10 cellular contexts compared by ENCODE assay signal in the genomic region with DNA sequence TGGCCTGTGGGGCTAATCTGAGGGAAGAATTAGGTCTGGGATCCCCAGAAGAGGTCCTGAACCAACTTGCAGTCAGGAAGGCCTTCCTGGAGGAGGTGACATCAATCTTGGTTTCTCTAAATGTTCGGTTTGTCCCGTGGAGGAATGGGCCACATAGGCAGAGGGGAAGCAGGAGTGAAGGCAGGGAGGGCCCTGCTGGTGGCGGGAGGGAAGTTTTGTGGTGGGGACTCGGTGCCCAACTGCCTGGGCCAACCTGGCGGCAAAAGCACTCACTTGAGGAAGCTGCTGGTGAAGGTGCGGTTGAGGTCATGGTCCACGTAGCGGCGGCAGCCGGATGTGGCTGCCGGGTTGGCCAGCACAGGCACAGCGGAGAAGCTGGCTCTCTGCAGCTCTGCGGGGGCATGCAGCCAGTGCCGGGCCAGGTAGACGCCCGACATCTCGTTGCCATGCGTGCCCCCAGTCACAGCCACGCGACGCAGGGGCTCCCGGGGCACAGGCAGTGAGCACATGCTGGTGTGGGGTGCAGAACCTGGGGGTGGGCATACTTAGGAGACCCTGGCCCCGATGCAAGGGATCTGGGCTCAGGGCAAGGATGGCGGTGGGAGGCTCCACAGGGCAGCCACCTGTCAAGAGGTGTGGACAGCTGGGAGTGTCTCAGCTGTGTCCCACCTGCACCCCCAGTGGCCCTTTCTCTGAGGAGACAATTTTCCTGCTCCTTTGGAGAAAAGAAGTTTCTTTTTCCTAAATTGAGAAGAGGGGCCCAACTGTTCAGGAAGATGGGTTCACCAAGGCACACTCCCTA. TPM values are rescaled to one million over a fixed set of nuclear protein-coding genes. Genes with fewer than 3 reads are reported as not detected.
DNase-seq lines count a peak whose midpoint lies in the region; ATAC-seq and TF ChIP-seq lines count a peak whose summit lies in the region.
"Had no signal": no experiment of that assay in that cellular context is flagged by ENCODE, and none has a peak within 500 bp of the region (broad histone marks: within the 10 kb centered on the region; RNA-seq: fewer than 3 reads in every experiment).

No MANE protein-coding gene starts in this region.

- peaks cover 0 to 31% (median 3%) of the 10 kb centered on the region in 11 experiments; a peak in 5 of 22 replicates for H4K20me1 ChIP-seq in BLaER1 treated with 17β-estradiol and CSF1 and Interleukin-3, amounts not matched to agents 10 nM and 100 nM

- no peak for TF ChIP-seq CTCF in endothelial cell (IDR thresholded peaks at IDR 0.05; ENCODE audit: unreplicated experiment)

- H3K4me1 Mint-ChIP-seq in T-cell: peaks cover 26 to 46% (median 41%) of the 10 kb centered on the region in 3 donors
- no peaks in the 10 kb centered on the region for H3K4me1 Mint-ChIP-seq in endothelial cell (ENCODE audit: unreplicated experiment)

- H3K4me2 ChIP-seq in BLaER1 treated with 17β-estradiol and CSF1 and Interleukin-3, amounts not matched to agents 10 nM and 100 nM: peak overlapping the region; percentile 66 to 97 (median 88)

- H3K36me3 Mint-ChIP-seq in T-cell (no peaks in the 10 kb centered on the region), endothelial cell (ENCODE audit: low read depth, unreplicated experiment) (peaks cover 6% of the 10 kb centered on the region)

- peaks cover 0 to 35% (median 0%) of the 10 kb centered on the region in 11 experiments; a peak in 7 of 22 replicates for H3K27me3 ChIP-seq in BLaER1 treated with 17β-estradiol and CSF1 and Interleukin-3, amounts not matched to agents 10 nM and 100 nM

- no peak overlapping the region for H3K27ac ChIP-seq in BLaER1 treated with 17β-estradiol and CSF1 and Interleukin-3, amounts not matched to agents 10 nM and 100 nM

- H3K9ac ChIP-seq in BLaER1 treated with 17β-estradiol and CSF1 and Interleukin-3, amounts not matched to agents 10 nM and 100 nM: peak overlapping the region in 2 of 11 experiments; percentile 20 to 24; a peak in 2 of 22 replicates

- peak in 22 of 34 experiments; percentile 18 to 47 (median 25) for DNase-seq in T-cell
- DNase-seq in endothelial cell (ENCODE audit: low spot score): no peak
- no peak for DNase-seq in epidermal melanocyte (ENCODE audit: insufficient read length, low spot score)
- DNase-seq in NCI-H526 treated with DMSO at 0.1 percent for 48 hours (lab: John Stamatoyannopoulos, UW): no peak
- no peak for DNase-seq in NCI-H82 (lab: John Stamatoyannopoulos, UW)
- DNase-seq: NCI-H1694 had no signal

- no peaks in the 10 kb centered on the region for H3K9me3 Mint-ChIP-seq in T-cell
- H3K9me3 Mint-ChIP-seq in endothelial cell (ENCODE audit: unreplicated experiment): no peaks in the 10 kb centered on the region

- CTCF ChIA-PET in T-cell (lab: Charles Lee): interaction anchor here (0.5 to 1.5 kb wide), 2 partner anchors 11 to 14 kb away, joined by 3 to 5 read pairs; no protein-coding TSS in a partner anchor

- H3K4me3 Mint-ChIP-seq in T-cell (peak overlapping the region; percentile 39 to 61 (median 51)), endothelial cell (ENCODE audit: unreplicated experiment) (peak overlapping the region; percentile 59)

- peak overlapping the region in 2 of 10 experiments; percentile 16 to 34; a peak in 1 of 20 replicates for H3K4me3 ChIP-seq in BLaER1 treated with 17β-estradiol and CSF1 and Interleukin-3, amounts not matched to agents 10 nM and 100 nM

- H3K36me3 ChIP-seq in BLaER1 treated with 17β-estradiol and CSF1 and Interleukin-3, amounts not matched to agents 10 nM and 100 nM: no peaks in the 10 kb centered on the region

- peaks cover 6 to 14% (median 10%) of the 10 kb centered on the region in 11 experiments; a peak in 17 of 22 replicates for H3K9me3 ChIP-seq in BLaER1 treated with 17β-estradiol and CSF1 and Interleukin-3, amounts not matched to agents 10 nM and 100 nM (replicated peaks in 1 of 11)

- ATAC-seq in GM19467 (IDR thresholded peaks at IDR 0.05; ENCODE audit: unreplicated experiment): peak; percentile 33
- ATAC-seq in T-cell (replicated peaks in 1 of 4): peak in 3 of 4 experiments; percentile 14 to 51 (median 35)
- ATAC-seq in GM19463 (IDR thresholded peaks at IDR 0.05; ENCODE audit: unreplicated experiment): no peak

- H3K27me3 Mint-ChIP-seq in T-cell (no peaks in the 10 kb centered on the region), endothelial cell (ENCODE audit: unreplicated experiment) (peaks cover 11% of the 10 kb centered on the region)

- POLR2A ChIA-PET in T-cell (lab: Charles Lee): no interaction called here

- H3K4me1 ChIP-seq in BLaER1 treated with 17β-estradiol and CSF1 and Interleukin-3, amounts not matched to agents 10 nM and 100 nM: peaks cover 38 to 75% (median 70%) of the 10 kb centered on the region in 10 experiments

- H3K27ac Mint-ChIP-seq in T-cell (peak overlapping the region; percentile 13 to 71), endothelial cell (ENCODE audit: unreplicated experiment) (no peak overlapping the region)

RNA-seq across cellular contexts. Expression of a gene that starts 3.8 kb away (rescaled TPM):
- 1 to 10 TPM in 1 of 5 donors, under 1 TPM in 2, not detected in 2; 0.54 to 1.0 (median 0.68) TPM for total RNA-seq in T-cell
- not detected for total RNA-seq in endothelial cell (ENCODE audit: unreplicated experiment)
- total RNA-seq: Daoy had no signal

RNA-seq across cellular contexts. Expression of a gene that starts 7.2 kb away (rescaled TPM):
- total RNA-seq in T-cell (not detected), endothelial cell (ENCODE audit: unreplicated experiment) (not detected)
- total RNA-seq: Daoy had no signal

RNA-seq across cellular contexts. Expression of a gene that starts 17.0 kb away (rescaled TPM):
- total RNA-seq in T-cell (1 to 10 TPM; 1.5 to 8.0 (median 4.5) TPM), endothelial cell (ENCODE audit: unreplicated experiment) (6.8 TPM)

RNA-seq across cellular contexts. Expression of a gene that starts 27.7 kb away (rescaled TPM):
- total RNA-seq in T-cell: not detected
- total RNA-seq in endothelial cell (ENCODE audit: unreplicated experiment): 0.72 TPM

RNA-seq across cellular contexts. Expression of a gene that starts 40.0 kb away (rescaled TPM):
- total RNA-seq in T-cell (100 to 1,000 TPM; 199 to 250 (median 238) TPM), endothelial cell (ENCODE audit: unreplicated experiment) (191 TPM)

Comparison
In these comparisons a context has a peak if more than half of its experiments do, and no peak if none do; other contexts are left out.
1. DNase-seq: peak in T-cell (22 of 34); none in endothelial cell (single experiment), epidermal melanocyte (single experiment), NCI-H526 treated with DMSO at 0.1 percent for 48 hours (single experiment) and NCI-H82 (single experiment).